In the genomic region with DNA sequence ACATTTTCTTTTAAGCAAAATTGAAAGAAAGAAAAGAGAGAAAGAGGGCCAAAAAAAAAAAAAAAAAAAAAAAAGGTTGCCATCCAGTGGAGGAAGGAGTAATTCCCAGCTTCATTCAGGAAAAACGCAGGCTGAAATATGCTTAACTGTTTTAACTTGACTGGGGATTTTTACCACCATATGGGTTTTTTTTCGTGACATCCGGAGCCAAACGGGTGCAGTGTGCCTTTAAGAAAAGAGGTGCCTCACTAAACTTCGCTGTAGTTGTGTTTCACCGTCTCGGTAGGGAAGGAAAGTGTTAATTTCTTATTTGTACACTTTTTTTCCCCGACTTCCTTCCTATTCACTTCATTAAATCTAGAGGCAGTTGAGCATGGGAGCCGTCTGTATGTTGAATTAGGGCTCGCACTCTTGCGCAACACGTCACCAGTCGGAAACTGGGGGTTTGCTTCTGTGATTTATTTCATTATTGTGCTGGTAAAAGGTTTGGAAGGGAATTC, we compare ENCODE assay signal across 8 cellular contexts.
DNase-seq lines count a peak whose midpoint lies in the region; ATAC-seq, FAIRE-seq and TF ChIP-seq lines count a peak whose summit lies in the region.

No MANE protein-coding gene starts in this region.

- H3K27me3 Mint-ChIP-seq in activated T-helper 1 cell treated with anti-CD3 and anti-CD28 coated beads, Interleukin-12 subunit alpha, Interleukin-12 subunit beta, Interleukin-2, Interleukin-4 antibody, amounts not matched to agents 30 ng/mL and 10 ng/mL and 1 ng/mL, durations not matched to agents 14 hours and 24 hours and 36 hours (ENCODE audit: insufficient read depth), result no peaks in the 10 kb centered on the region

- H3K9me3 ChIP-seq in neuronal stem cell (replicated peaks in 1 of 2; ENCODE audit: control insufficient read depth in 2 of 2, insufficient read depth in 1 of 2, low read depth in 1 of 2, low read length in 2 of 2), result no peaks in the 10 kb centered on the region

- no peak overlapping the region for H2BK120ac ChIP-seq in neuronal stem cell (ENCODE audit: low read depth, low read length)

- peak overlapping the region; percentile 86 for H2AFZ ChIP-seq in neuronal stem cell (ENCODE audit: low read length)

- H3K4me3 ChIP-seq in neuronal stem cell (ENCODE audit: low read length in 2 of 2), result peak overlapping the region in 1 of 2 donors; percentile 44

- no peak overlapping the region for H2BK5ac ChIP-seq in neuronal stem cell (ENCODE audit: low read length)

- H3K9me3 Mint-ChIP-seq in activated T-helper 1 cell treated with anti-CD3 and anti-CD28 coated beads, Interleukin-12 subunit alpha, Interleukin-12 subunit beta, Interleukin-2, Interleukin-4 antibody, amounts not matched to agents 30 ng/mL and 10 ng/mL and 1 ng/mL, durations not matched to agents 14 hours and 24 hours and 36 hours, result no peaks in the 10 kb centered on the region

- no CpG with 5 or more reads among the region's 13 CpGs for WGBS in neuronal stem cell (ENCODE audit: extremely low coverage in 2 of 2, insufficient read length in 2 of 2, insufficient replicate concordance in 1 of 2), 2 donors

- H3K9ac ChIP-seq in neuronal stem cell (ENCODE audit: low read depth, low read length, poor library complexity), result no peak overlapping the region

- FAIRE-seq in urothelium cell line (lab: Jason Lieb, UNC), result no peak

- H3K4me1 ChIP-seq in foreskin keratinocyte (peaks cover 22% of the 10 kb centered on the region), neuronal stem cell (ENCODE audit: control insufficient read depth in 2 of 2, insufficient read depth in 1 of 2, low read depth in 1 of 2, low read length in 2 of 2) (peaks cover 12 to 19% of the 10 kb centered on the region in 2 donors)

- in situ Hi-C loops in ACHN (cut with HindIII; ENCODE audit: low pct_ligation_motif_present, low pct_unique_long_range_greater_than_20kb, low sequenced_read_pairs), result no loop called here

- peaks cover 35% of the 10 kb centered on the region for H3K4me1 Mint-ChIP-seq in activated T-helper 1 cell treated with anti-CD3 and anti-CD28 coated beads, Interleukin-12 subunit alpha, Interleukin-12 subunit beta, Interleukin-2, Interleukin-4 antibody, amounts not matched to agents 30 ng/mL and 10 ng/mL and 1 ng/mL, durations not matched to agents 14 hours and 24 hours and 36 hours (ENCODE audit: low read depth)

- H3K27ac ChIP-seq in foreskin keratinocyte, result peak overlapping the region; percentile 64
- no peak overlapping the region for H3K27ac ChIP-seq in neuronal stem cell (replicated peaks; ENCODE audit: low read length)

- no peaks in the 10 kb centered on the region for H3K27me3 ChIP-seq in foreskin keratinocyte
- no peaks in the 10 kb centered on the region for H3K27me3 ChIP-seq in neuronal stem cell (ENCODE audit: control insufficient read depth in 3 of 3, insufficient read depth in 3 of 3, low read depth in 1 of 3, low read length in 3 of 3)

- no peak overlapping the region for H3K14ac ChIP-seq in neuronal stem cell (ENCODE audit: low read length)

- peak overlapping the region; percentile 96 for H3K27ac Mint-ChIP-seq in activated T-helper 1 cell treated with anti-CD3 and anti-CD28 coated beads, Interleukin-12 subunit alpha, Interleukin-12 subunit beta, Interleukin-2, Interleukin-4 antibody, amounts not matched to agents 30 ng/mL and 10 ng/mL and 1 ng/mL, durations not matched to agents 14 hours and 24 hours and 36 hours

- peaks cover 16% of the 10 kb centered on the region for H3K36me3 Mint-ChIP-seq in activated T-helper 1 cell treated with anti-CD3 and anti-CD28 coated beads, Interleukin-12 subunit alpha, Interleukin-12 subunit beta, Interleukin-2, Interleukin-4 antibody, amounts not matched to agents 30 ng/mL and 10 ng/mL and 1 ng/mL, durations not matched to agents 14 hours and 24 hours and 36 hours (ENCODE audit: low read depth)

- TF ChIP-seq CTCF in foreskin keratinocyte (conservative IDR thresholded peaks at IDR 0.05), result peak; percentile 26

- no peaks in the 10 kb centered on the region for H3K79me1 ChIP-seq in neuronal stem cell (ENCODE audit: low read depth, low read length)

- no peak overlapping the region for H3K4ac ChIP-seq in neuronal stem cell (ENCODE audit: low read length)

- no peak overlapping the region for H4K91ac ChIP-seq in neuronal stem cell (ENCODE audit: low read depth, low read length, poor library complexity)

- ATAC-seq in GM18868 (IDR thresholded peaks at IDR 0.05; ENCODE audit: unreplicated experiment) (peak; percentile 59), HG03103 (IDR thresholded peaks at IDR 0.05; ENCODE audit: low read depth, unreplicated experiment) (peak; percentile 43), foreskin keratinocyte (peak; percentile 54)

- no peak overlapping the region for H2BK15ac ChIP-seq in neuronal stem cell (ENCODE audit: low read length)

- intact Hi-C loops in activated T-helper 1 cell treated with anti-CD3 and anti-CD28 coated beads, Interleukin-12 subunit alpha, Interleukin-12 subunit beta, Interleukin-2, Interleukin-4 antibody, amounts not matched to agents 30 ng/mL and 10 ng/mL and 1 ng/mL, durations not matched to agents 14 hours and 24 hours and 36 hours (cut with micrococcal nuclease), result loop anchor here (1.0 to 2.0 kb wide), 3 partner anchors 35 to 686 kb away; partner anchors contain the start of gene PUM3

- no peak overlapping the region for H2BK12ac ChIP-seq in neuronal stem cell (ENCODE audit: low read length)

- DNase-seq in ACHN, result peak; percentile 72
- DNase-seq in NOMO-1 (lab: John Stamatoyannopoulos, UW; ENCODE audit: unreplicated experiment in 2 of 2), result peak; percentile 57 to 79
- DNase-seq in activated T-helper 1 cell treated with anti-CD3 and anti-CD28 coated beads, Interleukin-12 subunit alpha, Interleukin-12 subunit beta, Interleukin-2, Interleukin-4 antibody, amounts not matched to agents 30 ng/mL and 10 ng/mL and 1 ng/mL, durations not matched to agents 14 hours and 24 hours and 36 hours (ENCODE audit: low spot score), result peak; percentile 19
- DNase-seq in foreskin keratinocyte, result peak; percentile 75 to 81
- DNase-seq in neuronal stem cell (ENCODE audit: low spot score), result no peak
- DNase-seq in urothelium cell line (ENCODE audit: low spot score), result peak; percentile 25

- H3K23ac ChIP-seq in neuronal stem cell (ENCODE audit: low read depth, low read length, poor library complexity), result no peak overlapping the region

- no peak overlapping the region for H3K18ac ChIP-seq in neuronal stem cell (ENCODE audit: low read length)

- H2AK5ac ChIP-seq in neuronal stem cell (ENCODE audit: low read depth, low read length), result no peak overlapping the region

- H3K4me2 ChIP-seq in neuronal stem cell (ENCODE audit: insufficient read depth, low read length, poor library complexity, severe bottlenecking), result peak overlapping the region; percentile 36

- no peaks in the 10 kb centered on the region for H3K36me3 ChIP-seq in neuronal stem cell (replicated peaks in 1 of 2; ENCODE audit: control insufficient read depth in 2 of 2, insufficient read depth in 2 of 2, low read length in 2 of 2)

- no peak overlapping the region for H4K8ac ChIP-seq in neuronal stem cell (ENCODE audit: low read depth, low read length)

- peak overlapping the region; percentile 93 for H3K4me3 Mint-ChIP-seq in activated T-helper 1 cell treated with anti-CD3 and anti-CD28 coated beads, Interleukin-12 subunit alpha, Interleukin-12 subunit beta, Interleukin-2, Interleukin-4 antibody, amounts not matched to agents 30 ng/mL and 10 ng/mL and 1 ng/mL, durations not matched to agents 14 hours and 24 hours and 36 hours
